25 cellular contexts compared by ENCODE assay signal in genomic region chr3:128908951-128909350, GRCh38.
"Had no signal": no experiment of that assay in that cellular context is flagged by ENCODE, and none has a peak within 500 bp of the region (broad histone marks: within the 10 kb centered on the region; RNA-seq: fewer than 3 reads in every experiment).

No MANE protein-coding gene starts in this region.

- H3K9ac ChIP-seq: KMS-11 had no signal

- H3K4me1 ChIP-seq: SJSA1 had no signal

- H3K9me3 Mint-ChIP-seq: IgD-negative memory B cell had no signal

- H3K27me3 Mint-ChIP-seq: IgD-negative memory B cell had no signal

- FAIRE-seq: HTR-8/SVneo, K562, RCC 7860 had no signal

- H3K4me2 ChIP-seq: KMS-11 had no signal

- ATAC-seq: K562 had no signal

- H3K27ac Mint-ChIP-seq: IgD-negative memory B cell had no signal

- H3K4me3 ChIP-seq: K562, SJSA1, SK-N-MC had no signal

- H3K4me1 Mint-ChIP-seq: IgD-negative memory B cell had no signal

- H3K4me3 Mint-ChIP-seq: IgD-negative memory B cell had no signal

- DNase-seq: Kasumi-1, MM.1S, NCI-H1092 treated with DMSO at 0.1 percent for 48 hours, NCI-H1436, NCI-H187, NCI-H2029, NCI-H2081 treated with DMSO at 0.1 percent for 48 hours, NCI-H2171, NCI-H226, NCI-H446, NCI-H510A, NCI-H524 treated with DMSO at 0.1 percent for 48 hours, NCI-H69, NCI-H774, Right ventricle myocardium superior, RPMI8226, SIG-M5 had no signal

- H3K27me3 ChIP-seq: SJSA1 had no signal

- H3K9me3 ChIP-seq: SJSA1 had no signal

- H3K27ac ChIP-seq: HL-60, KMS-11, SJSA1, SK-N-MC had no signal
